ENCODE assay signal across 19 cellular contexts in the genomic region with DNA sequence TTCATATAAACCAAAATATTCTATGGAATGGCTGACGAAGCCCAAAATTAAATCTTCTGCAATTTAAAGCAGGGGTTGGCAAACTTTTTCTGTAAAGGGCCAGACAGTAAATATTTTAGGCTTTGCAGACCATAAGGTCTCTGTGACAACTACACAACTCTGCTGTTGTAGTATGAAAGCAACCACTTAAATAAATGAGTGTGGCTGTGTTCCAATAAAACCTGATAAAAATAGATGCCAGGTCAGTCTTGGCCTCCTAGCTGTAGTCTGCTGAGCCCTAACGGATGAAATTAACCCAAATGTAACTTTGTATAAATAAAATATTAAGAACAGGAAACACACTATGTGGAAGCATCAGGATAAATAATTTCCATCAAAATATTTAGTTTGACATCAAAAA.
A peak's percentile ranks its signal among the peaks of the same experiment; 100 is the strongest.
DNase-seq lines count a peak whose midpoint lies in the region; ATAC-seq lines count a peak whose summit lies in the region.
"Had no signal": no experiment of that assay in that cellular context is flagged by ENCODE, and none has a peak within 500 bp of the region (broad histone marks: within the 10 kb centered on the region; RNA-seq: fewer than 3 reads in every experiment).

No MANE protein-coding gene starts in this region.

- intact Hi-C loops in Right ventricle myocardium superior (cut with DNase I) (no loop called here), cardiac septum (cut with DNase I) (no loop called here)

- ATAC-seq in Right ventricle myocardium superior (ENCODE audit: poor library complexity) (peak; percentile 83), GM21423 (IDR thresholded peaks at IDR 0.05; ENCODE audit: unreplicated experiment) (no peak), GM19023 (IDR thresholded peaks at IDR 0.05; ENCODE audit: unreplicated experiment) (no peak)

- DNase-seq in DMS 273 (lab: John Stamatoyannopoulos, UW; ENCODE audit: unreplicated experiment): peak; percentile 13
- DNase-seq in DMS 273 treated with DMSO at 0.1 percent for 48 hours (lab: John Stamatoyannopoulos, UW): no peak
- no peak for DNase-seq in Right ventricle myocardium superior
- DNase-seq in cardiac septum (ENCODE audit: low spot score): no peak
- peak; percentile 46 for DNase-seq in myocyte (ENCODE audit: low read depth)
- DNase-seq in SKM-1 (lab: John Stamatoyannopoulos, UW; ENCODE audit: unreplicated experiment): no peak
- DNase-seq: Caco-2; CD4-positive, CD25-positive, alpha-beta regulatory T cell; DMS53; GM23248; HCEC 1CT; IMR-90; Karpas-422; NCI-H187; NCI-H226; NCI-H69; OCI-M1 had no signal

Comparison
In these comparisons a context has a peak if more than half of its experiments do, and no peak if none do; other contexts are left out.
1. DNase-seq: peak in DMS 273 (single experiment) and myocyte (single experiment); none in DMS 273 treated with DMSO at 0.1 percent for 48 hours (single experiment), Right ventricle myocardium superior (single experiment), cardiac septum (single experiment) and SKM-1 (single experiment).